In genomic region chr15:38304486-38304885, GRCh38 we compare ENCODE assay signal across 22 cellular contexts.
"Had no signal": no experiment of that assay in that cellular context is flagged by ENCODE, and none has a peak within 500 bp of the region (broad histone marks: within the 10 kb centered on the region; RNA-seq: fewer than 3 reads in every experiment).

No MANE protein-coding gene starts in this region.

- H3K27me3 ChIP-seq: adrenal gland, ascending aorta, gastrocnemius medialis, hepatocyte, spleen, testis, transverse colon had no signal

- H3K4me2 ChIP-seq: hepatocyte had no signal

- H3K4me1 ChIP-seq: ascending aorta, gastrocnemius medialis, parathyroid adenoma, psoas muscle, testis had no signal

- H3K9ac ChIP-seq: parathyroid adenoma had no signal

- DNase-seq: activated CD4-positive, alpha-beta T cell treated with anti-CD3 and anti-CD28 coated beads for 4 hours; activated CD4-positive, alpha-beta T cell treated with anti-CD3 and anti-CD28 coated beads, Interleukin-2, amount 50 U/mL, for 4 hours; activated CD4-positive, CD25-positive, alpha-beta regulatory T cell; activated effector memory CD4-positive, alpha-beta T cell treated with Interleukin-2 at 50 U/mL for 16 hours; activated naive CD4-positive, alpha-beta T cell treated with Interleukin-2 at 50 U/mL for 16 hours; activated T-cell treated with anti-CD3 and anti-CD28 coated beads for 4 hours; adrenal gland; endodermal cell; gastrocnemius medialis; islet precursor cell; left cardiac atrium; naive thymus-derived CD8-positive, alpha-beta T cell; nucleus accumbens; psoas muscle; spleen; stimulated activated naive CD4-positive, alpha-beta T cell treated with Interleukin-2 at 50 U/mL for 16 hours; testis; transverse colon had no signal

- H2AFZ ChIP-seq: hepatocyte, parathyroid adenoma had no signal

- H3K9me3 ChIP-seq: adrenal gland, ascending aorta, gastrocnemius medialis, psoas muscle, spleen, testis, transverse colon had no signal

- H3K4me3 ChIP-seq: adrenal gland, ascending aorta, gastrocnemius medialis, hepatocyte, psoas muscle, spleen, testis, transverse colon had no signal

- H3K36me3 ChIP-seq: adrenal gland, spleen, transverse colon had no signal

- H3K79me2 ChIP-seq: parathyroid adenoma had no signal

- H3K27ac ChIP-seq: ascending aorta, gastrocnemius medialis, hepatocyte, parathyroid adenoma, psoas muscle, spleen, testis had no signal

- ATAC-seq: esophagus mucosa; gastrocnemius medialis; left cardiac atrium; naive thymus-derived CD8-positive, alpha-beta T cell; psoas muscle had no signal
